ENCODE assay signal across 23 cellular contexts in the genomic region with DNA sequence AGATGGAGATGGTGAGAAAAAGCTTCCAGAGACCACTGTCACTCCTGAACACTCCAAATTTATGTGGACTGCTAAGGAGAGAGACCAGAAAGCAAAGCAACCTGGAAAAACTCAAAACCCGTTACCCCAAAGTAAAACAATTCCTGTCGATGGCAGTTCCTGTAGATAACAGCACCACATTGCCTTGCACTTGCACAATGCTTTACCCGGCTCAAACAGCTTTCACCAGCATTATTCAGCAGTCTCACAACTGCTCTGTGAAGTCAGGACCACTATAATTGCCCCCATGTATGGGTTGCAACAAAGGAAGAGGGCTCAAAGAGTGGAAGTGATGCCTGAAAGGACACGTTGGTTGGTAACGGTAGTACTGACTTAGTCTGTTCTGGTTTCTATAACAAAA.
"Had no signal": no experiment of that assay in that cellular context is flagged by ENCODE, and none has a peak within 500 bp of the region (broad histone marks: within the 10 kb centered on the region; RNA-seq: fewer than 3 reads in every experiment).

No MANE protein-coding gene starts in this region.

- H3K4me3 ChIP-seq: PC-9, SK-N-MC had no signal

- DNase-seq: activated CD4-positive, alpha-beta T cell treated with anti-CD3 and anti-CD28 coated beads for 36 hours; activated CD8-positive, alpha-beta memory T cell treated with anti-CD3 and anti-CD28 coated beads, Interleukin-2, amount 50 U/mL, for 4 hours; activated CD8-positive, alpha-beta T cell treated with anti-CD3 and anti-CD28 coated beads for 36 hours; activated gamma-delta T cell treated with Interleukin-2 at 50 U/mL for 16 hours; activated naive CD4-positive, alpha-beta T cell treated with anti-CD3 and anti-CD28 coated beads, Interleukin-2, amount 10 ng/mL, durations not matched to agents 7 days and 5 days; activated naive CD8-positive, alpha-beta T cell treated with anti-CD3 and anti-CD28 coated beads for 36 hours; activated T-cell treated with anti-CD3 and anti-CD28 coated beads, Interleukin-2, amount 50 U/mL, for 72 hours; caudate nucleus; Karpas-422; MM.1S; NCI-H1105; NCI-H1436; NCI-H1694 treated with DMSO at 0.1 percent for 48 hours; NCI-H2029 treated with DMSO at 0.1 percent for 48 hours; NCI-H345; NCI-H510A; NCI-H526 treated with DMSO at 0.1 percent for 48 hours; NCI-H82; PC-9; SHP77 treated with DMSO at 0.1 percent for 48 hours; T-helper 1 cell; WERI-Rb-1 had no signal

- ATAC-seq: activated CD4-positive, alpha-beta T cell treated with anti-CD3 and anti-CD28 coated beads for 36 hours; activated CD8-positive, alpha-beta T cell treated with anti-CD3 and anti-CD28 coated beads for 36 hours; activated T-cell treated with anti-CD3 and anti-CD28 coated beads, Interleukin-2, amount 50 U/mL, for 72 hours had no signal

- H3K36me3 ChIP-seq: WERI-Rb-1 had no signal

- H3K27ac ChIP-seq: PC-9, SK-N-MC, WERI-Rb-1 had no signal
